In the genomic region with DNA sequence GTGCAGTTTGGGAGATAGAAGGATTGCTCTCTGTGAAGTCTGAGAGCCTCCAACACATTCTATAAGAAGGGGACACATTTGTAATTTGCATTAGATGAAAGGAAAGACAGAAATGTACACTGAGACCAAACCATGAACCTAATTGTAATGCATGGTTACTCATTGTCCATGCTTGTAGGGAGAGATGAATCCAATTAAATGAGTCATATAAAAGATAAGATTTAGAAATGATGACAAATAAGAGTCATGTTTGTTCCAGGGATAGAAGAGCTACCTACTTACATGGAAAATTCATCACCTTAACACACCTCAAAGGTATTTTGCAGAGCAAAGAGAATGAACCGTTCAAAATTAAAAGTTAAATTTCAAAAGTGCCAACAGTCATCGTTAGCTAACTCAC, we compare ENCODE assay signal across 24 cellular contexts.
"Had no signal": no experiment of that assay in that cellular context is flagged by ENCODE, and none has a peak within 500 bp of the region (broad histone marks: within the 10 kb centered on the region; RNA-seq: fewer than 3 reads in every experiment).

No MANE protein-coding gene starts in this region.

- H3K4me3 ChIP-seq: psoas muscle, stomach, thyroid gland, upper lobe of left lung had no signal

- H2AFZ ChIP-seq: parathyroid adenoma had no signal

- H3K36me3 ChIP-seq: thyroid gland, upper lobe of left lung, WERI-Rb-1 had no signal

- H3K27me3 ChIP-seq: stomach, thyroid gland, upper lobe of left lung had no signal

- H3K9ac ChIP-seq: parathyroid adenoma had no signal

- H3K4me1 ChIP-seq: parathyroid adenoma, psoas muscle, thyroid gland, upper lobe of left lung had no signal

- DNase-seq: activated CD4-positive, alpha-beta T cell treated with anti-CD3 and anti-CD28 coated beads for 48 hours; activated CD4-positive, alpha-beta T cell treated with anti-CD3 and anti-CD28 coated beads, Interleukin-2, amount 50 U/mL, for 48 hours; activated CD8-positive, alpha-beta memory T cell treated with anti-CD3 and anti-CD28 coated beads for 24 hours; activated effector memory CD4-positive, alpha-beta T cell treated with Interleukin-2 at 50 U/mL for 16 hours; activated naive CD4-positive, alpha-beta T cell treated with anti-CD3 and anti-CD28 coated beads for 36 hours; activated naive CD8-positive, alpha-beta T cell treated with anti-CD3 and anti-CD28 coated beads, Interleukin-2, amount 10 ng/mL, durations not matched to agents 7 days and 5 days; amniotic stem cell; effector memory CD4-positive, alpha-beta T cell; head of caudate nucleus; hippocampal formation; left colon; mammary epithelial cell; naive thymus-derived CD8-positive, alpha-beta T cell; nucleus accumbens; psoas muscle; stimulated activated CD4-positive, alpha-beta T cell treated with anti-CD3 and anti-CD28 coated beads, Interleukin-15, amount 100 ng/mL, for 24 hours; stimulated activated CD4-positive, alpha-beta T cell treated with anti-CD3 and anti-CD28 coated beads, Interleukin-2, amount 100 ng/mL, for 24 hours; stimulated activated naive B cell treated with anti-CD40 and anti-IgM and Interleukin-4, amounts not matched to agents 10 μg/mL and 1 μg/mL and 100 μg/mL, for 72 hours; stomach; T-helper 9 cell; thyroid gland; upper lobe of left lung; WERI-Rb-1 had no signal

- H3K27ac ChIP-seq: parathyroid adenoma, psoas muscle, stomach, thyroid gland, upper lobe of left lung, WERI-Rb-1 had no signal

- H3K79me2 ChIP-seq: parathyroid adenoma had no signal

- H3K9me3 ChIP-seq: psoas muscle, thyroid gland had no signal
